Comparison of ENCODE assay signal across 8 cellular contexts in genomic region chr1:41573803-41574713, GRCh38.
DNase-seq lines count a peak whose midpoint lies in the region; ATAC-seq, FAIRE-seq and TF ChIP-seq lines count a peak whose summit lies in the region.

No MANE protein-coding gene starts in this region.

- H3K79me2 ChIP-seq in neural progenitor cell (ENCODE audit: low read depth) = no peaks in the 10 kb centered on the region

- H3K36me3 Mint-ChIP-seq in neural progenitor cell = no peaks in the 10 kb centered on the region

- H3K4me1 Mint-ChIP-seq in neural progenitor cell = no peaks in the 10 kb centered on the region
- H3K4me1 Mint-ChIP-seq in stimulated activated naive CD8-positive, alpha-beta T cell treated with anti-CD3 and anti-CD28 coated beads, Interleukin-15, amount 100 ng/mL, for 72 hours = peaks cover 53% of the 10 kb centered on the region

- no peaks in the 10 kb centered on the region for H3K4me1 ChIP-seq in neural progenitor cell

- H3F3A ChIP-seq in neural progenitor cell (ENCODE audit: low read depth) = no peaks in the 10 kb centered on the region

- H3K27ac ChIP-seq in neural progenitor cell = no peak overlapping the region

- POLR2A ChIA-PET in AG04449 (lab: Yijun Ruan, JAX) = no interaction called here

- no peaks in the 10 kb centered on the region for H4K20me1 ChIP-seq in neural progenitor cell (ENCODE audit: low read depth)

- no peak overlapping the region for H3K4me3 ChIP-seq in AG04449 (ENCODE audit: low read depth, low read length)
- no peak overlapping the region for H3K4me3 ChIP-seq in neural progenitor cell

- no peaks in the 10 kb centered on the region for H3K9me3 ChIP-seq in neural progenitor cell (ENCODE audit: low read depth)

- H3K9me3 Mint-ChIP-seq in neural progenitor cell = no peaks in the 10 kb centered on the region
- H3K9me3 Mint-ChIP-seq in stimulated activated naive CD8-positive, alpha-beta T cell treated with anti-CD3 and anti-CD28 coated beads, Interleukin-15, amount 100 ng/mL, for 72 hours = no peaks in the 10 kb centered on the region

- H3K9ac ChIP-seq in neural progenitor cell = no peak overlapping the region

- peaks cover 6% of the 10 kb centered on the region for H3K27me3 ChIP-seq in neural progenitor cell

- DNase-seq in AG04449 (ENCODE audit: low read depth, low spot score) (peak; percentile 34), Kasumi-1 (lab: John Stamatoyannopoulos, UW) (peak; percentile 94 to 97), RCC 7860 (ENCODE audit: low spot score) (peak; percentile 62), fibroblast of peridontal ligament (ENCODE audit: extremely low read depth) (peak; percentile 88), neural progenitor cell (ENCODE audit: low spot score) (peak; percentile 89)
- DNase-seq in activated T-cell treated with anti-CD3 and anti-CD28 coated beads, Interleukin-2, amount 50 U/mL, for 48 hours = peak; percentile 83 to 84
- DNase-seq in stimulated activated naive CD8-positive, alpha-beta T cell treated with anti-CD3 and anti-CD28 coated beads, Interleukin-15, amount 100 ng/mL, for 72 hours = peak; percentile 75 to 81

- no peak for FAIRE-seq in RCC 7860 (lab: Jason Lieb, UNC)

- peaks cover 6% of the 10 kb centered on the region for H3K27me3 Mint-ChIP-seq in neural progenitor cell (ENCODE audit: insufficient read depth, low read depth)
- H3K27me3 Mint-ChIP-seq in stimulated activated naive CD8-positive, alpha-beta T cell treated with anti-CD3 and anti-CD28 coated beads, Interleukin-15, amount 100 ng/mL, for 72 hours = no peaks in the 10 kb centered on the region

- no peaks in the 10 kb centered on the region for H3K36me3 ChIP-seq in neural progenitor cell

- H3K4me3 Mint-ChIP-seq in neural progenitor cell = no peak overlapping the region
- no peak overlapping the region for H3K4me3 Mint-ChIP-seq in stimulated activated naive CD8-positive, alpha-beta T cell treated with anti-CD3 and anti-CD28 coated beads, Interleukin-15, amount 100 ng/mL, for 72 hours

- H2AFZ ChIP-seq in neural progenitor cell (replicated peaks) = peak overlapping the region; percentile 38

- no peak overlapping the region for H3K27ac Mint-ChIP-seq in neural progenitor cell
- H3K27ac Mint-ChIP-seq in stimulated activated naive CD8-positive, alpha-beta T cell treated with anti-CD3 and anti-CD28 coated beads, Interleukin-15, amount 100 ng/mL, for 72 hours = no peak overlapping the region

- CTCF ChIA-PET in AG04449 (lab: Yijun Ruan, JAX) = interaction anchor here (0.6 to 8.5 kb wide), 68 partner anchors 8 to 599 kb away, joined by 3 to 88 read pairs (median 5); partner anchors contain the start of gene HIVEP3

- peak; percentile 65 for ATAC-seq in GM18909 (IDR thresholded peaks at IDR 0.05; ENCODE audit: poor library complexity, unreplicated experiment)
- ATAC-seq in stimulated activated naive CD8-positive, alpha-beta T cell treated with anti-CD3 and anti-CD28 coated beads, Interleukin-15, amount 100 ng/mL, for 72 hours = peak; percentile 96

- peak; percentile 93 for TF ChIP-seq CTCF in AG04449 (IDR thresholded peaks at IDR 0.05; ENCODE audit: insufficient read depth, low read length, missing control alignments)
- TF ChIP-seq CTCF in neural progenitor cell (IDR thresholded peaks at IDR 0.05) = peak; percentile 95

- H3K4me2 ChIP-seq in neural progenitor cell = no peak overlapping the region

Comparison
In these comparisons a context has a peak if more than half of its experiments do, and no peak if none do; other contexts are left out.
1. DNase-seq: peak in every context shown above with its lines; median percentile 96 in Kasumi-1; 89 in neural progenitor cell; 88 in fibroblast of peridontal ligament; 84 in activated T-cell treated with anti-CD3 and anti-CD28 coated beads, Interleukin-2, amount 50 U/mL, for 48 hours; 78 in stimulated activated naive CD8-positive, alpha-beta T cell treated with anti-CD3 and anti-CD28 coated beads, Interleukin-15, amount 100 ng/mL, for 72 hours; 62 in RCC 7860; 34 in AG04449.